9 cellular contexts compared by ENCODE assay signal in genomic region chr14:92651793-92652382, GRCh38.
A peak's percentile ranks its signal among the peaks of the same experiment; 100 is the strongest.
DNase-seq lines count a peak whose midpoint lies in the region; ATAC-seq and TF ChIP-seq lines count a peak whose summit lies in the region.
"Had no signal": no experiment of that assay in that cellular context is flagged by ENCODE, and none has a peak within 500 bp of the region (broad histone marks: within the 10 kb centered on the region; RNA-seq: fewer than 3 reads in every experiment).

No MANE protein-coding gene starts in this region.

- peak in 1 of 2 donors; percentile 10 for ATAC-seq in activated naive CD4-positive, alpha-beta T cell treated with anti-CD3 and anti-CD28 coated beads, Interleukin-2, amount 50 U/mL, for 72 hours
- ATAC-seq in upper lobe of right lung: peak; percentile 43
- no peak for ATAC-seq in HG03378 (IDR thresholded peaks at IDR 0.05; ENCODE audit: unreplicated experiment)

- intact Hi-C loops in breast epithelium (cut with DNase I; ENCODE audit: low total_unique reads) (no loop called here), MCF 10A (cut with micrococcal nuclease) (no loop called here), upper lobe of right lung (cut with DNase I) (no loop called here)

- H3K4me3 ChIP-seq in breast epithelium: peak overlapping the region; percentile 20 to 58 (median 45)
- peak overlapping the region; percentile 90 for H3K4me3 ChIP-seq in mononuclear cell (ENCODE audit: low read length)
- H3K4me3 ChIP-seq in upper lobe of right lung: peak overlapping the region; percentile 50

- H3K36me3 Mint-ChIP-seq in MCF 10A (ENCODE audit: insufficient read depth, unreplicated experiment): peaks cover 10% of the 10 kb centered on the region
- H3K36me3 Mint-ChIP-seq in activated naive CD4-positive, alpha-beta T cell treated with anti-CD3 and anti-CD28 coated beads, Interleukin-2, amount 50 U/mL, for 72 hours: peaks cover 27 to 33% of the 10 kb centered on the region in 2 donors
- peaks cover 10% of the 10 kb centered on the region for H3K36me3 Mint-ChIP-seq in chondrocyte (ENCODE audit: low read depth)

- BruUV-seq in MCF 10A (replicated peaks; lab: Mats Ljungman, UMichigan): no TSS peak

- H3K27ac Mint-ChIP-seq in MCF 10A (ENCODE audit: low read depth, unreplicated experiment) (no peak overlapping the region), chondrocyte (ENCODE audit: unreplicated experiment) (no peak overlapping the region)
- peak overlapping the region; percentile 96 to 97 for H3K27ac Mint-ChIP-seq in activated naive CD4-positive, alpha-beta T cell treated with anti-CD3 and anti-CD28 coated beads, Interleukin-2, amount 50 U/mL, for 72 hours

- H3K27me3 ChIP-seq in breast epithelium: no peaks in the 10 kb centered on the region
- H3K27me3 ChIP-seq in mononuclear cell (ENCODE audit: insufficient read depth, low read length): no peaks in the 10 kb centered on the region
- H3K27me3 ChIP-seq in upper lobe of right lung: no peaks in the 10 kb centered on the region

- CTCF ChIA-PET in MCF 10A (lab: Yijun Ruan, JAX): interaction anchor here (0.7 kb wide), 1 partner anchor 484 kb away, joined by 3 read pairs; no protein-coding TSS in a partner anchor

- H3K36me3 ChIP-seq in breast epithelium: no peaks in the 10 kb centered on the region
- H3K36me3 ChIP-seq in upper lobe of right lung: peaks cover 7% of the 10 kb centered on the region

- no peaks in the 10 kb centered on the region for H3K9me3 Mint-ChIP-seq in MCF 10A (ENCODE audit: unreplicated experiment)
- H3K9me3 Mint-ChIP-seq in activated naive CD4-positive, alpha-beta T cell treated with anti-CD3 and anti-CD28 coated beads, Interleukin-2, amount 50 U/mL, for 72 hours: no peaks in the 10 kb centered on the region
- H3K9me3 Mint-ChIP-seq in chondrocyte (ENCODE audit: low read depth): no peaks in the 10 kb centered on the region

- no peaks in the 10 kb centered on the region for H3K4me1 ChIP-seq in breast epithelium
- H3K4me1 ChIP-seq in mononuclear cell (ENCODE audit: insufficient read depth, low read length): peaks cover 86% of the 10 kb centered on the region
- peaks cover 52% of the 10 kb centered on the region for H3K4me1 ChIP-seq in upper lobe of right lung

- TF ChIP-seq POLR2A in breast epithelium (IDR thresholded peaks at IDR 0.05): no peak

- no peak for DNase-seq in breast epithelium (ENCODE audit: low spot score in 2 of 2)
- no peak for DNase-seq in MCF 10A (ENCODE audit: unreplicated experiment)
- peak; percentile 41 to 59 for DNase-seq in activated naive CD4-positive, alpha-beta T cell treated with anti-CD3 and anti-CD28 coated beads, Interleukin-2, amount 50 U/mL, for 72 hours (ENCODE audit: low spot score in 2 of 2)
- peak; percentile 87 for DNase-seq in upper lobe of right lung
- no peak for DNase-seq in cerebellum (ENCODE audit: low spot score)
- DNase-seq in chondrocyte (ENCODE audit: low spot score): no peak
- DNase-seq: MM.1S had no signal

- H3K4me1 Mint-ChIP-seq in MCF 10A (ENCODE audit: insufficient read depth, unreplicated experiment): peaks cover 20% of the 10 kb centered on the region
- H3K4me1 Mint-ChIP-seq in chondrocyte (ENCODE audit: low read depth): peaks cover 8% of the 10 kb centered on the region

- no peak overlapping the region for H3K4me3 Mint-ChIP-seq in MCF 10A (ENCODE audit: unreplicated experiment)
- H3K4me3 Mint-ChIP-seq in chondrocyte (ENCODE audit: unreplicated experiment): no peak overlapping the region

- no peaks in the 10 kb centered on the region for H3K9me3 ChIP-seq in breast epithelium
- H3K9me3 ChIP-seq in mononuclear cell (ENCODE audit: low read depth, low read length): no peaks in the 10 kb centered on the region
- H3K9me3 ChIP-seq in upper lobe of right lung: no peaks in the 10 kb centered on the region

- TF ChIP-seq CTCF in breast epithelium (IDR thresholded peaks at IDR 0.05): no peak
- no peak for TF ChIP-seq CTCF in MCF 10A (IDR thresholded peaks at IDR 0.05; ENCODE audit: unreplicated experiment)
- TF ChIP-seq CTCF in upper lobe of right lung (IDR thresholded peaks at IDR 0.05): no peak
- TF ChIP-seq CTCF in chondrocyte (IDR thresholded peaks at IDR 0.05): no peak

- H3K27ac ChIP-seq in breast epithelium (peak overlapping the region; percentile 76 to 87), upper lobe of right lung (peak overlapping the region; percentile 85)

- POLR2A ChIA-PET in MCF 10A (lab: Yijun Ruan, JAX): no interaction called here

- H3K27me3 Mint-ChIP-seq in MCF 10A (ENCODE audit: insufficient read depth, unreplicated experiment): no peaks in the 10 kb centered on the region
- H3K27me3 Mint-ChIP-seq in chondrocyte (ENCODE audit: low read depth): no peaks in the 10 kb centered on the region

Comparison
In these comparisons a context has a peak if more than half of its experiments do, and no peak if none do; other contexts are left out.
1. DNase-seq: peak in activated naive CD4-positive, alpha-beta T cell treated with anti-CD3 and anti-CD28 coated beads, Interleukin-2, amount 50 U/mL, for 72 hours (2 of 2) and upper lobe of right lung (single experiment); none in breast epithelium (0 of 2), MCF 10A (single experiment), cerebellum (single experiment) and chondrocyte (single experiment).
2. H3K27ac Mint-ChIP-seq: peak in activated naive CD4-positive, alpha-beta T cell treated with anti-CD3 and anti-CD28 coated beads, Interleukin-2, amount 50 U/mL, for 72 hours (2 of 2); none in MCF 10A (single experiment) and chondrocyte (single experiment).
3. Peak in every context shown above with its lines, with median percentiles within 50 percentile points of each other: H3K4me3 ChIP-seq.